Comparison of ENCODE assay signal across 10 cellular contexts in genomic region chr2:204109681-204110080, GRCh38.
A peak's percentile ranks its signal among the peaks of the same experiment; 100 is the strongest.
DNase-seq lines count a peak whose midpoint lies in the region; ATAC-seq and TF ChIP-seq lines count a peak whose summit lies in the region.
"Had no signal": no experiment of that assay in that cellular context is flagged by ENCODE, and none has a peak within 500 bp of the region (broad histone marks: within the 10 kb centered on the region; RNA-seq: fewer than 3 reads in every experiment).

No MANE protein-coding gene starts in this region.

- H3K9me3 Mint-ChIP-seq in GM23338 (no peaks in the 10 kb centered on the region), mesothelial cell of epicardium (no peaks in the 10 kb centered on the region)
- no peaks in the 10 kb centered on the region for H3K9me3 Mint-ChIP-seq in activated T-cell treated with anti-CD3 and anti-CD28 coated beads, Interleukin-2, amount 50 U/mL, for 72 hours

- no peak overlapping the region for H3K4me2 ChIP-seq in GM23338

- peak overlapping the region; percentile 65 for H2AFZ ChIP-seq in GM23338

- H3K4me3 Mint-ChIP-seq in GM23338 (no peak overlapping the region), mesothelial cell of epicardium (peak overlapping the region; percentile 22)
- H3K4me3 Mint-ChIP-seq in activated T-cell treated with anti-CD3 and anti-CD28 coated beads, Interleukin-2, amount 50 U/mL, for 72 hours = peak overlapping the region; percentile 80 to 89

- H3K27ac Mint-ChIP-seq in GM23338 = no peak overlapping the region
- peak overlapping the region; percentile 95 for H3K27ac Mint-ChIP-seq in activated T-cell treated with anti-CD3 and anti-CD28 coated beads, Interleukin-2, amount 50 U/mL, for 72 hours
- H3K27ac Mint-ChIP-seq in mesothelial cell of epicardium = peak overlapping the region; percentile 93

- ATAC-seq in GM23338 = no peak
- peak in 1 of 2 donors; percentile 4 for ATAC-seq in activated T-cell treated with anti-CD3 and anti-CD28 coated beads, Interleukin-2, amount 50 U/mL, for 72 hours (replicated peaks in 1 of 2)
- ATAC-seq in HG03457 (IDR thresholded peaks at IDR 0.05; ENCODE audit: unreplicated experiment) = no peak

- H3K27me3 Mint-ChIP-seq in GM23338 (ENCODE audit: insufficient read depth, low read depth, poor library complexity) (peaks cover 3% of the 10 kb centered on the region), mesothelial cell of epicardium (ENCODE audit: low read depth) (no peaks in the 10 kb centered on the region)
- H3K27me3 Mint-ChIP-seq in activated T-cell treated with anti-CD3 and anti-CD28 coated beads, Interleukin-2, amount 50 U/mL, for 72 hours (ENCODE audit: low read depth) = peaks cover 6% of the 10 kb centered on the region

- H3K36me3 ChIP-seq in BE2C (no peaks in the 10 kb centered on the region), GM23338 (ENCODE audit: insufficient read depth) (no peaks in the 10 kb centered on the region)

- no peaks in the 10 kb centered on the region for H3K27me3 ChIP-seq in BE2C
- no peaks in the 10 kb centered on the region for H3K27me3 ChIP-seq in GM23338 (ENCODE audit: insufficient read depth)

- H3K4me1 ChIP-seq in BE2C (peaks cover 17% of the 10 kb centered on the region), GM23338 (ENCODE audit: insufficient read depth) (peaks cover 7% of the 10 kb centered on the region; the same call in 1 of the 2 replicates)

- no peak overlapping the region for H3K27ac ChIP-seq in GM23338 (ENCODE audit: low read depth)
- H3K27ac ChIP-seq: HL-60 had no signal

- no peaks in the 10 kb centered on the region; the same call in 1 of the 2 replicates for H3F3A ChIP-seq in GM23338 (replicated peaks; ENCODE audit: low read depth)

- H3K4me1 Mint-ChIP-seq in GM23338 = peaks cover 20% of the 10 kb centered on the region
- H3K4me1 Mint-ChIP-seq in activated T-cell treated with anti-CD3 and anti-CD28 coated beads, Interleukin-2, amount 50 U/mL, for 72 hours (ENCODE audit: low read depth) = peaks cover 80% of the 10 kb centered on the region
- peaks cover 65% of the 10 kb centered on the region for H3K4me1 Mint-ChIP-seq in mesothelial cell of epicardium

- H3K79me2 ChIP-seq in GM23338 (replicated peaks; ENCODE audit: insufficient read depth) = no peaks in the 10 kb centered on the region

- H3K4me3 ChIP-seq in BE2C (ENCODE audit: low read depth, low read length) (no peak overlapping the region), GM23338 (no peak overlapping the region)

- no peaks in the 10 kb centered on the region for H3K9me3 ChIP-seq in BE2C

- TF ChIP-seq CTCF in BE2C (IDR thresholded peaks at IDR 0.05; ENCODE audit: low read depth, low read length) = no peak
- no peak for TF ChIP-seq CTCF in GM23338 (conservative IDR thresholded peaks at IDR 0.05; ENCODE audit: low read depth in 2 of 2)
- TF ChIP-seq CTCF in mesothelial cell of epicardium (IDR thresholded peaks at IDR 0.05; ENCODE audit: unreplicated experiment) = no peak

- H3K9me2 ChIP-seq in GM23338 (ENCODE audit: insufficient read depth) = no peaks in the 10 kb centered on the region

- no peaks in the 10 kb centered on the region for H3K36me3 Mint-ChIP-seq in GM23338 (ENCODE audit: low read depth)
- no peaks in the 10 kb centered on the region for H3K36me3 Mint-ChIP-seq in activated T-cell treated with anti-CD3 and anti-CD28 coated beads, Interleukin-2, amount 50 U/mL, for 72 hours (ENCODE audit: insufficient read depth in 2 of 2)
- no peaks in the 10 kb centered on the region for H3K36me3 Mint-ChIP-seq in mesothelial cell of epicardium

- DNase-seq in BE2C = peak; percentile 11
- DNase-seq in GM23338 (ENCODE audit: low spot score) = no peak
- peak; percentile 15 to 21 for DNase-seq in activated T-cell treated with anti-CD3 and anti-CD28 coated beads, Interleukin-2, amount 50 U/mL, for 72 hours
- peak in 1 of 2 experiments; percentile 54 for DNase-seq in mesothelial cell of epicardium (ENCODE audit: low spot score in 2 of 2, unreplicated experiment in 2 of 2)
- no peak for DNase-seq in NCI-H1694 (lab: John Stamatoyannopoulos, UW)
- no peak for DNase-seq in activated CD4-positive, CD25-positive, alpha-beta regulatory T cell treated with anti-CD3 and anti-CD28 coated beads, Interleukin-2, amount 50 U/mL, for 72 hours
- DNase-seq in NCI-H526 (lab: John Stamatoyannopoulos, UW) = no peak
- DNase-seq: NCI-H187 treated with DMSO at 0.1 percent for 48 hours had no signal

- no peaks in the 10 kb centered on the region for H4K20me1 ChIP-seq in GM23338 (replicated peaks; ENCODE audit: insufficient read depth)

TF ChIP-seq in GM23338, 12 proteins besides CTCF, POLR2A, EP300 and RAD21:
- TF ChIP-seq, protein P1, sequence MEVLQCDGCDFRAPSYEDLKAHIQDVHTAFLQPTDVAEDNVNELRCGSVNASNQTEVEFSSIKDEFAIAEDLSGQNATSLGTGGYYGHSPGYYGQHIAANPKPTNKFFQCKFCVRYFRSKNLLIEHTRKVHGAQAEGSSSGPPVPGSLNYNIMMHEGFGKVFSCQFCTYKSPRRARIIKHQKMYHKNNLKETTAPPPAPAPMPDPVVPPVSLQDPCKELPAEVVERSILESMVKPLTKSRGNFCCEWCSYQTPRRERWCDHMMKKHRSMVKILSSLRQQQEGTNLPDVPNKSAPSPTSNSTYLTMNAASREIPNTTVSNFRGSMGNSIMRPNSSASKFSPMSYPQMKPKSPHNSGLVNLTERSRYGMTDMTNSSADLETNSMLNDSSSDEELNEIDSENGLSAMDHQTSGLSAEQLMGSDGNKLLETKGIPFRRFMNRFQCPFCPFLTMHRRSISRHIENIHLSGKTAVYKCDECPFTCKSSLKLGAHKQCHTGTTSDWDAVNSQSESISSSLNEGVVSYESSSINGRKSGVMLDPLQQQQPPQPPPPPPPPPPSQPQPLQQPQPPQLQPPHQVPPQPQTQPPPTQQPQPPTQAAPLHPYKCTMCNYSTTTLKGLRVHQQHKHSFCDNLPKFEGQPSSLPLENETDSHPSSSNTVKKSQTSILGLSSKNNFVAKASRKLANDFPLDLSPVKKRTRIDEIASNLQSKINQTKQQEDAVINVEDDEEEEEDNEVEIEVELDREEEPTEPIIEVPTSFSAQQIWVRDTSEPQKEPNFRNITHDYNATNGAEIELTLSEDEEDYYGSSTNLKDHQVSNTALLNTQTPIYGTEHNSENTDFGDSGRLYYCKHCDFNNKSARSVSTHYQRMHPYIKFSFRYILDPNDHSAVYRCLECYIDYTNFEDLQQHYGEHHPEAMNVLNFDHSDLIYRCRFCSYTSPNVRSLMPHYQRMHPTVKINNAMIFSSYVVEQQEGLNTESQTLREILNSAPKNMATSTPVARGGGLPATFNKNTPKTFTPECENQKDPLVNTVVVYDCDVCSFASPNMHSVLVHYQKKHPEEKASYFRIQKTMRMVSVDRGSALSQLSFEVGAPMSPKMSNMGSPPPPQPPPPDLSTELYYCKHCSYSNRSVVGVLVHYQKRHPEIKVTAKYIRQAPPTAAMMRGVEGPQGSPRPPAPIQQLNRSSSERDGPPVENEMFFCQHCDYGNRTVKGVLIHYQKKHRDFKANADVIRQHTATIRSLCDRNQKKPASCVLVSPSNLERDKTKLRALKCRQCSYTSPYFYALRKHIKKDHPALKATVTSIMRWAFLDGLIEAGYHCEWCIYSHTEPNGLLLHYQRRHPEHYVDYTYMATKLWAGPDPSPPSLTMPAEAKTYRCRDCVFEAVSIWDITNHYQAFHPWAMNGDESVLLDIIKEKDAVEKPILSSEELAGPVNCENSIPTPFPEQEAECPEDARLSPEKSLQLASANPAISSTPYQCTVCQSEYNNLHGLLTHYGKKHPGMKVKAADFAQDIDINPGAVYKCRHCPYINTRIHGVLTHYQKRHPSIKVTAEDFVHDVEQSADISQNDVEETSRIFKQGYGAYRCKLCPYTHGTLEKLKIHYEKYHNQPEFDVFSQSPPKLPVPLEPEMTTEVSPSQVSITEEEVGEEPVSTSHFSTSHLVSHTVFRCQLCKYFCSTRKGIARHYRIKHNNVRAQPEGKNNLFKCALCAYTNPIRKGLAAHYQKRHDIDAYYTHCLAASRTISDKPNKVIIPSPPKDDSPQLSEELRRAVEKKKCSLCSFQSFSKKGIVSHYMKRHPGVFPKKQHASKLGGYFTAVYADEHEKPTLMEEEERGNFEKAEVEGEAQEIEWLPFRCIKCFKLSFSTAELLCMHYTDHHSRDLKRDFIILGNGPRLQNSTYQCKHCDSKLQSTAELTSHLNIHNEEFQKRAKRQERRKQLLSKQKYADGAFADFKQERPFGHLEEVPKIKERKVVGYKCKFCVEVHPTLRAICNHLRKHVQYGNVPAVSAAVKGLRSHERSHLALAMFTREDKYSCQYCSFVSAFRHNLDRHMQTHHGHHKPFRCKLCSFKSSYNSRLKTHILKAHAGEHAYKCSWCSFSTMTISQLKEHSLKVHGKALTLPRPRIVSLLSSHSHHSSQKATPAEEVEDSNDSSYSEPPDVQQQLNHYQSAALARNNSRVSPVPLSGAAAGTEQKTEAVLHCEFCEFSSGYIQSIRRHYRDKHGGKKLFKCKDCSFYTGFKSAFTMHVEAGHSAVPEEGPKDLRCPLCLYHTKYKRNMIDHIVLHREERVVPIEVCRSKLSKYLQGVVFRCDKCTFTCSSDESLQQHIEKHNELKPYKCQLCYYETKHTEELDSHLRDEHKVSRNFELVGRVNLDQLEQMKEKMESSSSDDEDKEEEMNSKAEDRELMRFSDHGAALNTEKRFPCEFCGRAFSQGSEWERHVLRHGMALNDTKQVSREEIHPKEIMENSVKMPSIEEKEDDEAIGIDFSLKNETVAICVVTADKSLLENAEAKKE (CRISPR knock-in tag; IDR thresholded peaks at IDR 0.05) = no peak

Comparison
In these comparisons a context has a peak if more than half of its experiments do, and no peak if none do; other contexts are left out.
1. DNase-seq: peak in BE2C (single experiment) and activated T-cell treated with anti-CD3 and anti-CD28 coated beads, Interleukin-2, amount 50 U/mL, for 72 hours (2 of 2); none in GM23338 (single experiment), NCI-H1694 (single experiment), activated CD4-positive, CD25-positive, alpha-beta regulatory T cell treated with anti-CD3 and anti-CD28 coated beads, Interleukin-2, amount 50 U/mL, for 72 hours (single experiment) and NCI-H526 (0 of 2).